Comparison of ENCODE assay signal across 8 cellular contexts in genomic region chr5:128083811-128084227, GRCh38. TPM values are rescaled to one million over a fixed set of nuclear protein-coding genes. Genes with fewer than 3 reads are reported as not detected.
DNase-seq lines count a peak whose midpoint lies in the region; ATAC-seq and TF ChIP-seq lines count a peak whose summit lies in the region.

No MANE protein-coding gene starts in this region.

- H3K4me3 ChIP-seq in hepatocyte = peak overlapping the region; percentile 98

- no peak overlapping the region for H3K4me3 Mint-ChIP-seq in activated naive CD8-positive, alpha-beta T cell treated with anti-CD3 and anti-CD28 coated beads, Interleukin-2, amount 50 U/mL, for 24 hours

- no peaks in the 10 kb centered on the region for H3K9me3 ChIP-seq in hepatocyte (ENCODE audit: low read depth)

- H3K27me3 Mint-ChIP-seq in activated naive CD8-positive, alpha-beta T cell treated with anti-CD3 and anti-CD28 coated beads, Interleukin-2, amount 50 U/mL, for 24 hours = no peaks in the 10 kb centered on the region

- H4K20me1 ChIP-seq in hepatocyte (ENCODE audit: insufficient read depth, poor library complexity, severe bottlenecking) = peaks cover 20% of the 10 kb centered on the region

- no peaks in the 10 kb centered on the region for H3K36me3 ChIP-seq in hepatocyte (replicated peaks; ENCODE audit: insufficient read depth, low read depth)

- no peaks in the 10 kb centered on the region for H3K9me2 ChIP-seq in hepatocyte (replicated peaks; ENCODE audit: insufficient read depth)

- peaks cover 59% of the 10 kb centered on the region for H3K79me2 ChIP-seq in hepatocyte

- H3K4me1 ChIP-seq in hepatocyte (ENCODE audit: insufficient read depth) = peaks cover 9% of the 10 kb centered on the region

- no peaks in the 10 kb centered on the region for H3K27me3 ChIP-seq in hepatocyte

- H3K27ac Mint-ChIP-seq in activated naive CD8-positive, alpha-beta T cell treated with anti-CD3 and anti-CD28 coated beads, Interleukin-2, amount 50 U/mL, for 24 hours = no peak overlapping the region

- peak overlapping the region; percentile 99 for H2AFZ ChIP-seq in hepatocyte

- peaks cover 60% of the 10 kb centered on the region for H3K4me1 Mint-ChIP-seq in activated naive CD8-positive, alpha-beta T cell treated with anti-CD3 and anti-CD28 coated beads, Interleukin-2, amount 50 U/mL, for 24 hours

- WGBS in hepatocyte (ENCODE audit: low lambda C conversion rate, missing lambda C conversion rate) = 1% methylated on average over 45 of the region's 53 CpGs

- peak overlapping the region; percentile 93 for H3K4me2 ChIP-seq in hepatocyte

- DNase-seq in AG08396 (ENCODE audit: low spot score) (peak; percentile 80), hepatocyte (ENCODE audit: low spot score) (no peak), smooth muscle cell of the brain vasculature (ENCODE audit: low read depth, low spot score) (peak; percentile 29), HuH-7.5 (ENCODE audit: low spot score) (no peak), SHP77 treated with DMSO at 0.1 percent for 48 hours (lab: John Stamatoyannopoulos, UW) (no peak)
- DNase-seq in activated naive CD8-positive, alpha-beta T cell treated with anti-CD3 and anti-CD28 coated beads, Interleukin-2, amount 50 U/mL, for 24 hours = no peak

- no peaks in the 10 kb centered on the region for H3K9me3 Mint-ChIP-seq in activated naive CD8-positive, alpha-beta T cell treated with anti-CD3 and anti-CD28 coated beads, Interleukin-2, amount 50 U/mL, for 24 hours

- peaks cover 12% of the 10 kb centered on the region for H3K36me3 Mint-ChIP-seq in activated naive CD8-positive, alpha-beta T cell treated with anti-CD3 and anti-CD28 coated beads, Interleukin-2, amount 50 U/mL, for 24 hours (ENCODE audit: low read depth)

- ATAC-seq in GM18909 (IDR thresholded peaks at IDR 0.05; ENCODE audit: poor library complexity, unreplicated experiment) (peak; percentile 34), HG03108 (IDR thresholded peaks at IDR 0.05; ENCODE audit: unreplicated experiment) (peak; percentile 36)
- peak; percentile 27 for ATAC-seq in activated naive CD8-positive, alpha-beta T cell treated with anti-CD3 and anti-CD28 coated beads, Interleukin-2, amount 50 U/mL, for 24 hours

- TF ChIP-seq CTCF in hepatocyte (IDR thresholded peaks at IDR 0.05; ENCODE audit: poor library complexity) = peak; percentile 45

- peak overlapping the region; percentile 95 for H3K27ac ChIP-seq in hepatocyte

RNA-seq across cellular contexts. Expression of gene SLC12A2, which starts 0.3 kb away (rescaled TPM):
- 62.6 and 67.1 TPM in 2 replicates for total RNA-seq in hepatocyte
- 20.7 and 21.5 TPM in 2 replicates for polyA plus RNA-seq in hepatocyte

Comparison
In these comparisons a context has a peak if more than half of its experiments do, and no peak if none do; other contexts are left out.
1. DNase-seq: peak in AG08396 (single experiment) and smooth muscle cell of the brain vasculature (single experiment); none in activated naive CD8-positive, alpha-beta T cell treated with anti-CD3 and anti-CD28 coated beads, Interleukin-2, amount 50 U/mL, for 24 hours (single experiment), hepatocyte (single experiment), HuH-7.5 (single experiment) and SHP77 treated with DMSO at 0.1 percent for 48 hours (single experiment).
2. Peak in every context shown above with its lines, with median percentiles within 50 percentile points of each other: ATAC-seq.